ENCODE assay signal across 7 cellular contexts in the genomic region with DNA sequence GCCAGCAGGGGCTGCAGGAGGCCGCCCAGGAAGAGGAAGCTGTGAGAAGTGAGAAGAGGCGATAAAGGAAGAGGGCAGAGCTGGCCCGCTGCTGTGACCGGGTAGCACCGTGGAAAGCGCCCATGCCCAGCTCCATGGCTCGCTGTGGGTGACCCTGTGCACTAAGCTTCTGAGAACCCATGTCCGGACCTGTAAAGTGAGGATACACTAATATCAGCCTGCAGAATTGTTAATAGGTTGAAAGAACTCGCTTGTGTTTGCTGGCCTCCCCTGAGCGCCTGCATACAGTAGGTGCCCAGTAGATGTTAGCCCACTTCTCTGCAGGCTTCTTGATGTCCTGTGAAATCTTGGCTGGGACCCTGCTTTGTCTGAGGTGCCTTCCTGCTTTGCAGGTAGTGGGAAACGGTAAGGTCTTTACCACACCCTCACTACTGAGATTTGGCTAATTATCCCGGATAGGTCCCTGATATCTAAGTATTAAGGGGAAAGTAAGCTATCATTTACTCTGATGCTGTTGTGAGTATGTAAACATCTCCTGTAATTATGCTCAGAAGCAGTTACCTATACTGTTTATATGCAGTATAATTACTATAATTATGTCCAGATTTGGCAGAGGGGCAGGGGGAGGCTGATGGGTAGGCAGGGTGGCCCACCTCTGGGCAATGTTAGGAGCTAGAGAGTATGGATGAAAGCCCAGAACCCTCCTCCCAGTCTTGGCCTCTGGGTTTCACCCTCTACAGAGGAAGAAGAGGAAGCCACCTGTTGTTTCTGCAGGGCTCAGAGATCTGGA. TPM values are rescaled to one million over a fixed set of nuclear protein-coding genes. Genes with fewer than 3 reads are reported as not detected.
DNase-seq lines count a peak whose midpoint lies in the region; ATAC-seq lines count a peak whose summit lies in the region.

No MANE protein-coding gene starts in this region.

- peak overlapping the region; percentile 80 for H3K4me3 ChIP-seq in GM23248

- H3K9ac ChIP-seq in GM23248 = peak overlapping the region; percentile 81

- H3K9me2 ChIP-seq in GM23248 (ENCODE audit: insufficient read depth) = no peaks in the 10 kb centered on the region

- peak overlapping the region; percentile 94 for H3K4me3 Mint-ChIP-seq in dendritic cell treated with granulocyte-macrophage colony-stimulating factor and Interleukin-4, amounts not matched to agents 40 ng/mL and 50 ng/mL, for 4 days
- peak overlapping the region; percentile 100 for H3K4me3 Mint-ChIP-seq in natural killer cell treated with Interleukin-12 subunit alpha and Interleukin-12 subunit beta and Interleukin-15 and Interleukin-18, amount 100 ng/mL, for 72 hours

- H3K4me2 ChIP-seq in GM23248 (ENCODE audit: unreplicated experiment) = peak overlapping the region; percentile 94

- H4K20me1 ChIP-seq in GM23248 (ENCODE audit: insufficient read depth) = no peaks in the 10 kb centered on the region

- H3F3A ChIP-seq in GM23248 (ENCODE audit: insufficient read depth) = peaks cover 39% of the 10 kb centered on the region

- no peaks in the 10 kb centered on the region for H3K27me3 ChIP-seq in GM23248 (replicated peaks; ENCODE audit: insufficient read depth)

- H3K27ac Mint-ChIP-seq in dendritic cell treated with granulocyte-macrophage colony-stimulating factor and Interleukin-4, amounts not matched to agents 40 ng/mL and 50 ng/mL, for 4 days = peak overlapping the region; percentile 87
- peak overlapping the region; percentile 78 to 88 for H3K27ac Mint-ChIP-seq in natural killer cell treated with Interleukin-12 subunit alpha and Interleukin-12 subunit beta and Interleukin-15 and Interleukin-18, amount 100 ng/mL, for 72 hours

- peak in 1 of 2 donors; percentile 84 for ATAC-seq in natural killer cell treated with Interleukin-12 subunit alpha and Interleukin-12 subunit beta and Interleukin-15 and Interleukin-18, amount 100 ng/mL, for 72 hours
- ATAC-seq in HG02973 (IDR thresholded peaks at IDR 0.05; ENCODE audit: unreplicated experiment) = no peak

- intact Hi-C loops in dendritic cell treated with granulocyte-macrophage colony-stimulating factor and Interleukin-4, amounts not matched to agents 40 ng/mL and 50 ng/mL, for 4 days (cut with micrococcal nuclease) = loop anchor here (2.0 kb wide), 1 partner anchor 14 kb away; no protein-coding TSS in a partner anchor

- peak overlapping the region; percentile 95 for H2AFZ ChIP-seq in GM23248

- WGBS in GM23248 (ENCODE audit: low coverage in 1 of 2, low lambda C conversion rate in 2 of 2, missing lambda C conversion rate in 2 of 2), 2 experiments = 26 to 28% methylated on average over 11 to 12 of the region's 12 CpGs

- H3K9me3 ChIP-seq in GM23248 (ENCODE audit: low read depth) = no peaks in the 10 kb centered on the region

- H3K36me3 ChIP-seq in GM23248 (ENCODE audit: low read depth) = no peaks in the 10 kb centered on the region

- peaks cover 7% of the 10 kb centered on the region for H3K4me1 ChIP-seq in GM23248 (ENCODE audit: insufficient read depth)

- no peak overlapping the region for H3K27ac ChIP-seq in GM23248

- H3K4me1 Mint-ChIP-seq in dendritic cell treated with granulocyte-macrophage colony-stimulating factor and Interleukin-4, amounts not matched to agents 40 ng/mL and 50 ng/mL, for 4 days (ENCODE audit: low read depth) = peaks cover 72% of the 10 kb centered on the region
- peaks cover 54 to 56% of the 10 kb centered on the region in 2 donors for H3K4me1 Mint-ChIP-seq in natural killer cell treated with Interleukin-12 subunit alpha and Interleukin-12 subunit beta and Interleukin-15 and Interleukin-18, amount 100 ng/mL, for 72 hours (ENCODE audit: low read depth in 2 of 2)

- peaks cover 3% of the 10 kb centered on the region for H3K27me3 Mint-ChIP-seq in dendritic cell treated with granulocyte-macrophage colony-stimulating factor and Interleukin-4, amounts not matched to agents 40 ng/mL and 50 ng/mL, for 4 days
- H3K27me3 Mint-ChIP-seq in natural killer cell treated with Interleukin-12 subunit alpha and Interleukin-12 subunit beta and Interleukin-15 and Interleukin-18, amount 100 ng/mL, for 72 hours = no peaks in the 10 kb centered on the region

- in situ Hi-C loops in GM23248 (cut with MboI) = no loop called here

- H3K79me2 ChIP-seq in GM23248 (ENCODE audit: insufficient read depth) = no peaks in the 10 kb centered on the region

- DNase-seq in GM23248 = peak; percentile 49
- DNase-seq in NOMO-1 treated with dmso at 0.1 percent for 144 hours (lab: John Stamatoyannopoulos, UW; ENCODE audit: unreplicated experiment) = peak; percentile 83
- peak; percentile 82 for DNase-seq in natural killer cell treated with Interleukin-12 subunit alpha and Interleukin-12 subunit beta and Interleukin-15 and Interleukin-18, amount 100 ng/mL, for 72 hours (ENCODE audit: low spot score)
- no peak for DNase-seq in COLO668 (lab: John Stamatoyannopoulos, UW; ENCODE audit: unreplicated experiment)
- DNase-seq in KG1 (lab: John Stamatoyannopoulos, UW) = no peak

- H3K9me3 Mint-ChIP-seq in dendritic cell treated with granulocyte-macrophage colony-stimulating factor and Interleukin-4, amounts not matched to agents 40 ng/mL and 50 ng/mL, for 4 days = no peaks in the 10 kb centered on the region
- H3K9me3 Mint-ChIP-seq in natural killer cell treated with Interleukin-12 subunit alpha and Interleukin-12 subunit beta and Interleukin-15 and Interleukin-18, amount 100 ng/mL, for 72 hours = no peaks in the 10 kb centered on the region

- H3K36me3 Mint-ChIP-seq in dendritic cell treated with granulocyte-macrophage colony-stimulating factor and Interleukin-4, amounts not matched to agents 40 ng/mL and 50 ng/mL, for 4 days (ENCODE audit: low read depth) = peaks cover 45% of the 10 kb centered on the region
- H3K36me3 Mint-ChIP-seq in natural killer cell treated with Interleukin-12 subunit alpha and Interleukin-12 subunit beta and Interleukin-15 and Interleukin-18, amount 100 ng/mL, for 72 hours = peaks cover 5% of the 10 kb centered on the region

RNA-seq across cellular contexts. Expression of a gene that starts 1.2 kb away (rescaled TPM):
- total RNA-seq in GM23248 (2014; rRNA removed; shearing (Covaris generic)) = 2.1 and 3.1 TPM in 2 replicates
- 2.0 and 2.2 TPM in 2 replicates for polyA plus RNA-seq in GM23248 (2016; fragmentation: Nextera tagmentation; extraction: Ambion mirVana)
- 10 to 100 TPM; 47.8 to 54.5 TPM for total RNA-seq in natural killer cell treated with Interleukin-12 subunit alpha and Interleukin-12 subunit beta and Interleukin-15 and Interleukin-18, amount 100 ng/mL, for 72 hours

RNA-seq across cellular contexts. Expression of a gene that starts 46.7 kb away (rescaled TPM):
- 915 and 1,048 TPM in 2 replicates for total RNA-seq in GM23248 (2014; rRNA removed; shearing (Covaris generic))
- 896 and 915 TPM in 2 replicates for polyA plus RNA-seq in GM23248 (2016; fragmentation: Nextera tagmentation; extraction: Ambion mirVana)
- total RNA-seq in natural killer cell treated with Interleukin-12 subunit alpha and Interleukin-12 subunit beta and Interleukin-15 and Interleukin-18, amount 100 ng/mL, for 72 hours = 1,000 to 10,000 TPM; 2,083 to 2,343 TPM

Comparison
In these comparisons a context has a peak if more than half of its experiments do, and no peak if none do; other contexts are left out.
1. DNase-seq: peak in GM23248 (single experiment), NOMO-1 treated with dmso at 0.1 percent for 144 hours (single experiment) and natural killer cell treated with Interleukin-12 subunit alpha and Interleukin-12 subunit beta and Interleukin-15 and Interleukin-18, amount 100 ng/mL, for 72 hours (single experiment); none in COLO668 (single experiment) and KG1 (single experiment).
2. RNA of a gene that starts 1.2 kb away (total RNA-seq): 47.8 to 54.5 TPM in natural killer cell treated with Interleukin-12 subunit alpha and Interleukin-12 subunit beta and Interleukin-15 and Interleukin-18, amount 100 ng/mL, for 72 hours; 2.1 to 3.1 TPM in GM23248; every median in the first group is over 10 times any median in the second.